15 cellular contexts compared by ENCODE assay signal in the genomic region with DNA sequence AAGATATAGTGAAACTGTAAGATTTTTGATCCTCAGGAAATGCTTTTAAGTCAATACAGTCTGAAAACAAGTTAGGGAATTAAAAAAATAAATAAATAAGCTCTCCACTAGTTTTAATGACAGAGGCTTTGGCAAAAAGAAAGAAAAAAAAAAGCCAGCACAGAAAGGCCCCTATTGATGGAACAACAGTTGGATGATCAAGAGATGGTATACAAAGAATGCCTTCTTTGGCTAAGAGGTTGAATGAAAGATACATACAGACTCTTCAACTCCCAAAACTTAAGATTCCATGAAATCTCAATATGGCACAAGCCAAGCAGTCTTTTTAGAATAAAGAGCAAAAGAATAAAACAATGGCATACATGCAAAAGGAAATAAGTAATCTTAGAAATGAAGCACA.
DNase-seq lines count a peak whose midpoint lies in the region; ATAC-seq, FAIRE-seq and TF ChIP-seq lines count a peak whose summit lies in the region.
"Had no signal": no experiment of that assay in that cellular context is flagged by ENCODE, and none has a peak within 500 bp of the region (broad histone marks: within the 10 kb centered on the region; RNA-seq: fewer than 3 reads in every experiment).

No MANE protein-coding gene starts in this region.

- H3K9ac ChIP-seq in endothelial cell of umbilical vein (replicated peaks; ENCODE audit: extremely low read depth, insufficient read depth, low read length) (no peak overlapping the region), skeletal muscle satellite cell (ENCODE audit: low read depth, low read length) (peak overlapping the region; percentile 58)

- no peak for DNase-seq in endothelial cell of umbilical vein (ENCODE audit: low read depth, low spot score)
- no peak for DNase-seq in DMS53 (lab: John Stamatoyannopoulos, UW)
- no peak for DNase-seq in AG08395 (ENCODE audit: low spot score)
- no peak for DNase-seq in spleen
- DNase-seq: activated naive CD4-positive, alpha-beta T cell treated with anti-CD3 and anti-CD28 coated beads, Interleukin-2, amount 10 ng/mL, durations not matched to agents 7 days and 5 days; activated T-cell treated with anti-CD3 and anti-CD28 coated beads, Interleukin-2, amount 50 U/mL, for 48 hours; DMS79; left lung; natural killer cell; sigmoid colon had no signal

- H3K36me3 ChIP-seq in endothelial cell of umbilical vein (ENCODE audit: control insufficient read depth in 2 of 2, extremely low read depth in 1 of 2, insufficient read depth in 2 of 2, low read length in 2 of 2) = no peaks in the 10 kb centered on the region
- no peaks in the 10 kb centered on the region for H3K36me3 ChIP-seq in skeletal muscle satellite cell (ENCODE audit: insufficient read depth, low read length)
- no peaks in the 10 kb centered on the region for H3K36me3 ChIP-seq in spleen
- H3K36me3 ChIP-seq: left lung, sigmoid colon, suprapubic skin had no signal

- peak overlapping the region; percentile 36 for H2AFZ ChIP-seq in endothelial cell of umbilical vein (ENCODE audit: low read depth, low read length)
- H2AFZ ChIP-seq: PC-9 had no signal

- peak overlapping the region; percentile 22 for H3K4me2 ChIP-seq in endothelial cell of umbilical vein (ENCODE audit: insufficient read depth, low read length)
- H3K4me2 ChIP-seq in skeletal muscle satellite cell (ENCODE audit: low read length) = no peak overlapping the region
- H3K4me2 ChIP-seq: PC-9 had no signal

- H3K4me1 ChIP-seq in endothelial cell of umbilical vein (ENCODE audit: control insufficient read depth, extremely low read depth, insufficient read depth, low read length) = peaks cover 18% of the 10 kb centered on the region
- peaks cover 18% of the 10 kb centered on the region for H3K4me1 ChIP-seq in skeletal muscle satellite cell (ENCODE audit: control insufficient read depth, insufficient read depth, low read length)
- H3K4me1 ChIP-seq in spleen = peaks cover 0 to 8% (median 0%) of the 10 kb centered on the region in 6 donors
- H3K4me1 ChIP-seq: left lung, sigmoid colon, suprapubic skin had no signal

- no peak for FAIRE-seq in endothelial cell of umbilical vein (lab: Jason Lieb, UNC)

- H3K9me3 ChIP-seq in endothelial cell of umbilical vein (replicated peaks; ENCODE audit: control insufficient read depth, insufficient read depth, low read length) = no peaks in the 10 kb centered on the region
- no peaks in the 10 kb centered on the region for H3K9me3 ChIP-seq in skeletal muscle satellite cell (replicated peaks; ENCODE audit: low read length)
- no peaks in the 10 kb centered on the region for H3K9me3 ChIP-seq in spleen
- H3K9me3 ChIP-seq: left lung, sigmoid colon, suprapubic skin had no signal

- BruUV-seq in endothelial cell of umbilical vein (replicated peaks; lab: Mats Ljungman, UMichigan) = no TSS peak

- H3K79me2 ChIP-seq in endothelial cell of umbilical vein (ENCODE audit: control insufficient read depth, insufficient read depth, low read length) = no peaks in the 10 kb centered on the region

- no peaks in the 10 kb centered on the region for H3K9me1 ChIP-seq in endothelial cell of umbilical vein (replicated peaks; ENCODE audit: control insufficient read depth, extremely low read depth, insufficient read depth, low read length)

- H3K27ac ChIP-seq in endothelial cell of umbilical vein (ENCODE audit: insufficient read depth, low read depth, low read length) (no peak overlapping the region), spleen (no peak overlapping the region)
- H3K27ac ChIP-seq: left lung, PC-9, sigmoid colon, suprapubic skin had no signal

- no peaks in the 10 kb centered on the region for H4K20me1 ChIP-seq in endothelial cell of umbilical vein (replicated peaks; ENCODE audit: control insufficient read depth, extremely low read depth, insufficient read depth, low read length)

- H3K27me3 ChIP-seq in endothelial cell of umbilical vein (ENCODE audit: control insufficient read depth in 2 of 2, insufficient read depth in 2 of 2, low read length in 2 of 2) (no peaks in the 10 kb centered on the region), skeletal muscle satellite cell (ENCODE audit: control insufficient read depth, insufficient read depth, low read length) (no peaks in the 10 kb centered on the region), spleen (replicated peaks in 1 of 7) (no peaks in the 10 kb centered on the region)
- H3K27me3 ChIP-seq: left lung, sigmoid colon, suprapubic skin had no signal

- TF ChIP-seq CTCF in endothelial cell of umbilical vein (IDR thresholded peaks at IDR 0.05; ENCODE audit: extremely low read depth in 1 of 2, insufficient read depth in 1 of 2, low read depth in 1 of 2, low read length in 2 of 2) (no peak), spleen (IDR thresholded peaks at IDR 0.05 in 8 of 11, conservative IDR thresholded peaks at IDR 0.05 in 3 of 11) (no peak)

- H3K4me3 ChIP-seq in endothelial cell of umbilical vein (replicated peaks in 1 of 3; ENCODE audit: insufficient read depth in 1 of 3, low read depth in 1 of 3, low read length in 3 of 3) = no peak overlapping the region
- no peak overlapping the region for H3K4me3 ChIP-seq in skeletal muscle satellite cell (ENCODE audit: low read length)
- no peak overlapping the region for H3K4me3 ChIP-seq in spleen
- H3K4me3 ChIP-seq: left lung, PC-9, sigmoid colon, suprapubic skin had no signal

- POLR2A ChIA-PET in endothelial cell of umbilical vein (lab: Charles Lee) = interaction anchor here (1.0 kb wide), 1 partner anchor 858 kb away, joined by 3 read pairs; no protein-coding TSS in a partner anchor

- peak; percentile 10 for ATAC-seq in GM19324 (IDR thresholded peaks at IDR 0.05; ENCODE audit: low FRiP score, unreplicated experiment)
- peak; percentile 13 for ATAC-seq in HG03432 (IDR thresholded peaks at IDR 0.05; ENCODE audit: unreplicated experiment)
- ATAC-seq: natural killer cell had no signal

- intact Hi-C loops in endothelial cell of umbilical vein (cut with micrococcal nuclease) = loop anchor here (10.0 kb wide), 1 partner anchor 1379 kb away; no protein-coding TSS in a partner anchor
- intact Hi-C loops in spleen (cut with DNase I; ENCODE audit: low total_unique reads) = loop anchor here (10.0 kb wide), 1 partner anchor 1819 kb away; no protein-coding TSS in a partner anchor

- no peak for TF ChIP-seq POLR2A in endothelial cell of umbilical vein (IDR thresholded peaks at IDR 0.05; ENCODE audit: low read depth, low read length)
- TF ChIP-seq POLR2A in spleen (IDR thresholded peaks at IDR 0.05) = no peak

- CTCF ChIA-PET in endothelial cell of umbilical vein (lab: Charles Lee) = interaction anchor here (0.6 to 4.3 kb wide), 59 partner anchors 10 to 1823 kb away, joined by 3 to 86 read pairs (median 4); no protein-coding TSS in a partner anchor

- dilution Hi-C loops in endothelial cell of umbilical vein (cut with MboI; ENCODE audit: extremely low pct_ligation_motif_present, low sequenced_read_pairs) = no loop called here

TF ChIP-seq in endothelial cell of umbilical vein, 7 proteins besides CTCF, POLR2A, EP300 and RAD21:
- TF ChIP-seq EZH2 (IDR thresholded peaks at IDR 0.05; ENCODE audit: borderline replicate concordance, low read depth, low read length, severe bottlenecking) = no peak
- no peak for TF ChIP-seq MYC (IDR thresholded peaks at IDR 0.05; ENCODE audit: low read depth, low read length)
- TF ChIP-seq JUN (IDR thresholded peaks at IDR 0.05; ENCODE audit: borderline replicate concordance, insufficient read depth, insufficient read length, low read depth) = no peak
- TF ChIP-seq FOS (IDR thresholded peaks at IDR 0.05; ENCODE audit: borderline replicate concordance, insufficient read depth, low read length) = no peak
- TF ChIP-seq POLR2AphosphoS5 (IDR thresholded peaks at IDR 0.05; ENCODE audit: insufficient read depth, low read depth, low read length) = no peak
- TF ChIP-seq MAX (IDR thresholded peaks at IDR 0.05; ENCODE audit: insufficient read depth, insufficient read length) = no peak
- no peak for TF ChIP-seq GATA2 (IDR thresholded peaks at IDR 0.05; ENCODE audit: insufficient read depth, insufficient read length, low read depth, low read length)
TF ChIP-seq in endothelial cell of umbilical vein: peak in this region for 0.
